ENCODE assay signal across 20 cellular contexts in the genomic region with DNA sequence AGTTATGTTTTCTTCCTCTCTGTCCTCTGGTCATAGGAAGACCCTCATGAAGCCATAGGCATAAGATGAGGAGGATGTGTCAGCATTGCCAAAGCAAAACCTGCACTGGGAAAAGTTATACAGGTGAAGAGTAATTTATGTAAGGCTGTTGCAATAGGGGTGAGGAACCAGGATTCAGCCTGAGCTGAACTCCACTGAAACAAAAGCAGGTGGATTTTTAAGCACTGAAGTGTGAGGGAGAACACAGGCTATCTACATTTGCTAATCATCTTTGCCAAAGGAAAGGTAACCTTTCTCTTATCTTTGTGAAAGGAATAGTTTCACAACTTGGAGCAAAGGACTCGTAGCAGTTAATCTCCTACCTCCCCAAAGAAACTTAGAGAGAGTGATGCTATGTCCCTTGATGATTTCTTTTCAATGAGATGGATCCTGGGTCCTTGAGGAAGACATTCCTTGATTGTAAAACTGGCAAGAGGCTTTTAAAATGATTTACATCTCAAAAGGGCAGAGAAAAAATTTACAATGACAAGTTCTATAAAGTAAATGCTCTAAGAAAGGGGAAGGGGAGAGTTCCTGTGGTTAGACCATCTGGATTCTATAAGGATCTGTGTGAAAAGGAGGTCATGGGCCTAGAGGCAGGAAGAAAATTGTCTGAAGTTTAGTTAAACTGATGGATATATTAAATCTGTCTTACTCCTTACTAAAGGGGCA.
DNase-seq lines count a peak whose midpoint lies in the region; ATAC-seq and TF ChIP-seq lines count a peak whose summit lies in the region.
"Had no signal": no experiment of that assay in that cellular context is flagged by ENCODE, and none has a peak within 500 bp of the region (broad histone marks: within the 10 kb centered on the region; RNA-seq: fewer than 3 reads in every experiment).

No MANE protein-coding gene starts in this region.

- CTCF ChIA-PET in Calu3 (lab: Charles Lee): no interaction called here

- H4K20me1 ChIP-seq in BLaER1 treated with 17β-estradiol and CSF1 and Interleukin-3, amounts not matched to agents 10 nM and 100 nM: no peaks in the 10 kb centered on the region

- H3K9me3 ChIP-seq in BLaER1 treated with 17β-estradiol and CSF1 and Interleukin-3, amounts not matched to agents 10 nM and 100 nM (replicated peaks in 1 of 11): no peaks in the 10 kb centered on the region
- H3K9me3 ChIP-seq in right lobe of liver: no peaks in the 10 kb centered on the region
- H3K9me3 ChIP-seq: SK-N-SH had no signal

- intact Hi-C loops in right lobe of liver (cut with DNase I): no loop called here
- intact Hi-C loops in Calu3 (cut with micrococcal nuclease; ENCODE audit: unreplicated experiment): no loop called here

- no peaks in the 10 kb centered on the region for H3K36me3 ChIP-seq in BLaER1 treated with 17β-estradiol and CSF1 and Interleukin-3, amounts not matched to agents 10 nM and 100 nM
- H3K36me3 ChIP-seq in right lobe of liver: no peaks in the 10 kb centered on the region

- no peak for TF ChIP-seq POLR2A in right lobe of liver (IDR thresholded peaks at IDR 0.05)

- no peak overlapping the region for H3K4me3 ChIP-seq in BLaER1 treated with 17β-estradiol and CSF1 and Interleukin-3, amounts not matched to agents 10 nM and 100 nM
- no peak overlapping the region for H3K4me3 ChIP-seq in right lobe of liver

- in situ Hi-C loops in ACHN (cut with HindIII; ENCODE audit: low pct_ligation_motif_present, low pct_unique_long_range_greater_than_20kb, low sequenced_read_pairs): no loop called here

- no peak overlapping the region for H3K9ac ChIP-seq in BLaER1 treated with 17β-estradiol and CSF1 and Interleukin-3, amounts not matched to agents 10 nM and 100 nM
- H3K9ac ChIP-seq: SK-N-SH had no signal

- WGBS in right lobe of liver (ENCODE audit: insufficient coverage, low coverage, low lambda C conversion rate, missing lambda C conversion rate): 0% methylated on average over 1 of the region's 1 CpG

- ATAC-seq in right lobe of liver: no peak

- H3K36me3 Mint-ChIP-seq in nephron progenitor cell (ENCODE audit: low read depth) (no peaks in the 10 kb centered on the region), Calu3 (ENCODE audit: insufficient read depth, unreplicated experiment) (no peaks in the 10 kb centered on the region)
- H3K36me3 Mint-ChIP-seq: CD8-positive, alpha-beta memory T cell had no signal

- H3K27me3 ChIP-seq in BLaER1 treated with 17β-estradiol and CSF1 and Interleukin-3, amounts not matched to agents 10 nM and 100 nM: no peaks in the 10 kb centered on the region
- H3K27me3 ChIP-seq in right lobe of liver: no peaks in the 10 kb centered on the region

- peak; percentile 67 to 68 for DNase-seq in Kasumi-1 (lab: John Stamatoyannopoulos, UW)
- peak; percentile 64 for DNase-seq in iPS DF 19.7 (ENCODE audit: low read depth, low spot score)
- DNase-seq in nephron progenitor cell: no peak
- DNase-seq in right lobe of liver: no peak
- DNase-seq in retina: no peak
- DNase-seq in Calu3: no peak
- DNase-seq in ACHN: no peak
- DNase-seq: C1 segment of cervical spinal cord; CD8-positive, alpha-beta memory T cell; DMS79 treated with DMSO at 0.1 percent for 48 hours; HCEC 1CT; MM.1S; NCI-H1092 treated with DMSO at 0.1 percent for 48 hours; NCI-H2081; NCI-H2171 treated with DMSO at 0.1 percent for 48 hours; NCI-H446; NCI-H774; SHP77; SK-N-SH had no signal

- H3K27ac Mint-ChIP-seq in nephron progenitor cell: peak overlapping the region; percentile 27
- no peak overlapping the region for H3K27ac Mint-ChIP-seq in Calu3 (ENCODE audit: unreplicated experiment)
- H3K27ac Mint-ChIP-seq: CD8-positive, alpha-beta memory T cell had no signal

- H3K27ac ChIP-seq in BLaER1 treated with 17β-estradiol and CSF1 and Interleukin-3, amounts not matched to agents 10 nM and 100 nM: no peak overlapping the region
- no peak overlapping the region for H3K27ac ChIP-seq in right lobe of liver

- H3K4me1 ChIP-seq in BLaER1 treated with 17β-estradiol and CSF1 and Interleukin-3, amounts not matched to agents 10 nM and 100 nM: peaks cover 0 to 26% (median 23%) of the 10 kb centered on the region in 10 experiments; a peak in 16 of 20 replicates
- no peaks in the 10 kb centered on the region for H3K4me1 ChIP-seq in right lobe of liver

- H3K4me1 Mint-ChIP-seq in nephron progenitor cell (peaks cover 27% of the 10 kb centered on the region), Calu3 (ENCODE audit: low read depth, unreplicated experiment) (peaks cover 6% of the 10 kb centered on the region)
- H3K4me1 Mint-ChIP-seq: CD8-positive, alpha-beta memory T cell had no signal

- BruUV-seq in Calu3 (replicated peaks; lab: Mats Ljungman, UMichigan): no TSS peak

- H3K4me3 Mint-ChIP-seq in nephron progenitor cell: no peak overlapping the region
- no peak overlapping the region for H3K4me3 Mint-ChIP-seq in Calu3 (ENCODE audit: low read depth, unreplicated experiment)
- H3K4me3 Mint-ChIP-seq: CD8-positive, alpha-beta memory T cell had no signal

- peak overlapping the region in 9 of 11 experiments; percentile 7 to 53 (median 29); a peak in 15 of 22 replicates for H3K4me2 ChIP-seq in BLaER1 treated with 17β-estradiol and CSF1 and Interleukin-3, amounts not matched to agents 10 nM and 100 nM
- H3K4me2 ChIP-seq: SK-N-SH had no signal

- TF ChIP-seq CTCF in nephron progenitor cell (IDR thresholded peaks at IDR 0.05): no peak
- no peak for TF ChIP-seq CTCF in right lobe of liver (IDR thresholded peaks at IDR 0.05)
- no peak for TF ChIP-seq CTCF in Calu3 (IDR thresholded peaks at IDR 0.05; ENCODE audit: unreplicated experiment)

- H3K27me3 Mint-ChIP-seq in nephron progenitor cell (ENCODE audit: low read depth, poor library complexity) (peaks cover 4% of the 10 kb centered on the region), Calu3 (ENCODE audit: unreplicated experiment) (no peaks in the 10 kb centered on the region)
- H3K27me3 Mint-ChIP-seq: CD8-positive, alpha-beta memory T cell had no signal

- H3K9me3 Mint-ChIP-seq in nephron progenitor cell (no peaks in the 10 kb centered on the region), Calu3 (ENCODE audit: low read depth, unreplicated experiment) (no peaks in the 10 kb centered on the region)

Comparison
In these comparisons a context has a peak if more than half of its experiments do, and no peak if none do; other contexts are left out.
1. DNase-seq: peak in Kasumi-1 (2 of 2) and iPS DF 19.7 (single experiment); none in nephron progenitor cell (single experiment), right lobe of liver (0 of 3), retina (single experiment), Calu3 (single experiment) and ACHN (single experiment).